Comparison of ENCODE assay signal across 10 cellular contexts in the genomic region with DNA sequence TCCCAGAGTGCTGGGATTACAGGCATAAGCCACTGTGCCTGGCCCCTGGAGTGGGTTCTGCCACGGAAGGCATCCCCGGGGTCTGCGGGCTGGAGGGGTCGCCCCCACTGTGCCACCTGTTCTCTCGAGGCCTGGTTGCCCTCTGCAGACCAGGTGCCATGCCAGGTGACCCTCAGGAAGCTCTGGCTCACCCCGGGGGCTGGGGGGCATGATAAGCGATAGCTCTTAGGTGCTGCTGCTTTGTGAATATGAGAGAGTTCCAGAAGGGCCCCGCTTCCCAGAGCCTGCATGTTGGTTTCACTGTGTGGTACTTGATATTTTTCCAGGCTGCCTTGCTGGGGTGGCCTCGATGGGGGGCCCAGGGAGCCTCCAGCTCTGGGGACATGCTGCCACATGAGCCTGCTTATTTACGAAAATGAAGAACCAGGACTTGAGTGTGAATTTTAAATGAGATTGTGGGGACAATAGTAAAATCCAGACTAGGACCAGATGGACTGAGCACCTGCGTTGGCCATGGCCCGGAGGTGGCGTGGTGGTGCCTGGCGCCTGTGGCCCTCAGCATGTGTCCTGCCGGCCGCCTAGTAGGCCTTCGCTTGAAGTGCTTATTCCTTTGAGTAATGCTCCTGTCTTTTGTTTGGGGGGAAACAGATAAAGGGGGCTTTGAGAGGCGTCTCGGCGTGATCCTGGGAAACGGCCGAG. TPM values are rescaled to one million over a fixed set of nuclear protein-coding genes. Genes with fewer than 3 reads are reported as not detected.
A peak's percentile ranks its signal among the peaks of the same experiment; 100 is the strongest.
DNase-seq lines count a peak whose midpoint lies in the region; ATAC-seq and TF ChIP-seq lines count a peak whose summit lies in the region.
"Had no signal": no experiment of that assay in that cellular context is flagged by ENCODE, and none has a peak within 500 bp of the region (broad histone marks: within the 10 kb centered on the region; RNA-seq: fewer than 3 reads in every experiment).

No MANE protein-coding gene starts in this region.

- H3K9me3 ChIP-seq in right cardiac atrium (ENCODE audit: control insufficient read depth, low read length) (no peaks in the 10 kb centered on the region), spleen (no peaks in the 10 kb centered on the region)
- H3K9me3 ChIP-seq: mucosa of descending colon had no signal

- peaks cover 93% of the 10 kb centered on the region for H4K20me1 ChIP-seq in GM23338 (replicated peaks; ENCODE audit: insufficient read depth)

- no peak overlapping the region for H3K4me2 ChIP-seq in GM23338

- H3K36me3 ChIP-seq in GM23338 (ENCODE audit: insufficient read depth) (no peaks in the 10 kb centered on the region), spleen (peaks cover 0 to 7% (median 0%) of the 10 kb centered on the region in 6 donors)

- H3K9me2 ChIP-seq in GM23338 (ENCODE audit: insufficient read depth): no peaks in the 10 kb centered on the region

- H3K4me1 Mint-ChIP-seq in GM23338: peaks cover 73% of the 10 kb centered on the region

- TF ChIP-seq CTCF in GM23338 (conservative IDR thresholded peaks at IDR 0.05; ENCODE audit: low read depth in 2 of 2) (no peak), spleen (IDR thresholded peaks at IDR 0.05 in 8 of 11, conservative IDR thresholded peaks at IDR 0.05 in 3 of 11) (no peak)

- WGBS in right cardiac atrium: 81% methylated on average over 22 of the region's 22 CpGs
- WGBS in spleen, 5 donors: 75 to 90% (median 81%) methylated on average over 22 of the region's 22 CpGs

- DNase-seq in GM23338 (ENCODE audit: low spot score) (no peak), right cardiac atrium (peak in 1 of 3 donors; percentile 62), spleen (peak; percentile 85), NCI-H2081 treated with DMSO at 0.1 percent for 48 hours (lab: John Stamatoyannopoulos, UW) (no peak)
- no peak for DNase-seq in activated naive CD4-positive, alpha-beta T cell treated with anti-CD3 and anti-CD28 coated beads, Interleukin-2, amount 50 U/mL, for 72 hours (ENCODE audit: low spot score in 2 of 2)
- DNase-seq: NCI-H1105 had no signal

- no peak overlapping the region for H3K27ac ChIP-seq in GM23338 (ENCODE audit: low read depth)
- H3K27ac ChIP-seq in right cardiac atrium (ENCODE audit: low read length): peak overlapping the region; percentile 53
- peak overlapping the region in 7 of 8 donors; percentile 79 to 99 (median 86) for H3K27ac ChIP-seq in spleen

- ATAC-seq in GM23338 (no peak), right cardiac atrium (no peak), HG03354 (IDR thresholded peaks at IDR 0.05; ENCODE audit: poor library complexity, severe bottlenecking, unreplicated experiment) (no peak), SK-N-SH treated with all-trans-retinoic acid at 6 μM for 48 hours (no peak), GM21367 (IDR thresholded peaks at IDR 0.05; ENCODE audit: unreplicated experiment) (no peak)
- ATAC-seq in activated naive CD4-positive, alpha-beta T cell treated with anti-CD3 and anti-CD28 coated beads, Interleukin-2, amount 50 U/mL, for 72 hours: no peak

- no peak overlapping the region for H3K4me3 ChIP-seq in GM23338
- H3K4me3 ChIP-seq in right cardiac atrium (ENCODE audit: low read length): no peak overlapping the region
- H3K4me3 ChIP-seq in spleen: peak overlapping the region in 1 of 8 donors; percentile 90
- H3K4me3 ChIP-seq: mucosa of descending colon had no signal

- H3K36me3 Mint-ChIP-seq in GM23338 (ENCODE audit: low read depth): peaks cover 3% of the 10 kb centered on the region; the same call in 1 of the 3 replicates
- peaks cover 17 to 31% of the 10 kb centered on the region in 2 donors for H3K36me3 Mint-ChIP-seq in activated naive CD4-positive, alpha-beta T cell treated with anti-CD3 and anti-CD28 coated beads, Interleukin-2, amount 50 U/mL, for 72 hours

- H3K4me1 ChIP-seq in GM23338 (ENCODE audit: insufficient read depth) (peaks cover 34% of the 10 kb centered on the region; the same call in 1 of the 2 replicates), right cardiac atrium (ENCODE audit: control insufficient read depth, insufficient read depth, low read length) (peaks cover 51% of the 10 kb centered on the region), spleen (peaks cover 81 to 100% (median 100%) of the 10 kb centered on the region in 6 donors)

- H3K27me3 Mint-ChIP-seq in GM23338 (ENCODE audit: insufficient read depth, low read depth, poor library complexity): peaks cover 13% of the 10 kb centered on the region

- no peak for TF ChIP-seq POLR2A in spleen (IDR thresholded peaks at IDR 0.05)

- H2AFZ ChIP-seq in GM23338: no peak overlapping the region

- H3K9me3 Mint-ChIP-seq in GM23338: no peaks in the 10 kb centered on the region; the same call in 1 of the 3 replicates
- H3K9me3 Mint-ChIP-seq in activated naive CD4-positive, alpha-beta T cell treated with anti-CD3 and anti-CD28 coated beads, Interleukin-2, amount 50 U/mL, for 72 hours: no peaks in the 10 kb centered on the region

- H3F3A ChIP-seq in GM23338 (replicated peaks; ENCODE audit: low read depth): peaks cover 13% of the 10 kb centered on the region; the same call in 1 of the 2 replicates

- no peak overlapping the region for H3K4me3 Mint-ChIP-seq in GM23338

- intact Hi-C loops in right cardiac atrium (cut with DNase I): no loop called here
- intact Hi-C loops in spleen (cut with DNase I; ENCODE audit: low total_unique reads): loop anchor here (10.0 kb wide), 1 partner anchor 59 kb away; no protein-coding TSS in a partner anchor

- H3K27ac Mint-ChIP-seq in GM23338: peak overlapping the region; percentile 46; the same call in 1 of the 2 replicates
- H3K27ac Mint-ChIP-seq in activated naive CD4-positive, alpha-beta T cell treated with anti-CD3 and anti-CD28 coated beads, Interleukin-2, amount 50 U/mL, for 72 hours: peak overlapping the region; percentile 79 to 92

- H3K27me3 ChIP-seq in GM23338 (ENCODE audit: insufficient read depth) (no peaks in the 10 kb centered on the region), right cardiac atrium (ENCODE audit: control insufficient read depth, insufficient read depth) (no peaks in the 10 kb centered on the region), spleen (replicated peaks in 1 of 7) (no peaks in the 10 kb centered on the region)

- H3K79me2 ChIP-seq in GM23338 (replicated peaks; ENCODE audit: insufficient read depth): peaks cover 100% of the 10 kb centered on the region

TF ChIP-seq in GM23338, 12 proteins besides CTCF, POLR2A, EP300 and RAD21:
- TF ChIP-seq, protein P1, sequence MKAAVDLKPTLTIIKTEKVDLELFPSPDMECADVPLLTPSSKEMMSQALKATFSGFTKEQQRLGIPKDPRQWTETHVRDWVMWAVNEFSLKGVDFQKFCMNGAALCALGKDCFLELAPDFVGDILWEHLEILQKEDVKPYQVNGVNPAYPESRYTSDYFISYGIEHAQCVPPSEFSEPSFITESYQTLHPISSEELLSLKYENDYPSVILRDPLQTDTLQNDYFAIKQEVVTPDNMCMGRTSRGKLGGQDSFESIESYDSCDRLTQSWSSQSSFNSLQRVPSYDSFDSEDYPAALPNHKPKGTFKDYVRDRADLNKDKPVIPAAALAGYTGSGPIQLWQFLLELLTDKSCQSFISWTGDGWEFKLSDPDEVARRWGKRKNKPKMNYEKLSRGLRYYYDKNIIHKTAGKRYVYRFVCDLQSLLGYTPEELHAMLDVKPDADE (IDR thresholded peaks at IDR 0.05): no peak

TF ChIP-seq in SK-N-SH treated with all-trans-retinoic acid at 6 μM for 48 hours, 23 proteins besides CTCF, POLR2A, EP300 and RAD21 (continues in another document):
- TF ChIP-seq ARNTL (CRISPR knock-in tag; IDR thresholded peaks at IDR 0.05; ENCODE audit: borderline replicate concordance, low read depth): no peak
- no peak for TF ChIP-seq ZFP30 (CRISPR knock-in tag; IDR thresholded peaks at IDR 0.05)
- TF ChIP-seq, protein P2, sequence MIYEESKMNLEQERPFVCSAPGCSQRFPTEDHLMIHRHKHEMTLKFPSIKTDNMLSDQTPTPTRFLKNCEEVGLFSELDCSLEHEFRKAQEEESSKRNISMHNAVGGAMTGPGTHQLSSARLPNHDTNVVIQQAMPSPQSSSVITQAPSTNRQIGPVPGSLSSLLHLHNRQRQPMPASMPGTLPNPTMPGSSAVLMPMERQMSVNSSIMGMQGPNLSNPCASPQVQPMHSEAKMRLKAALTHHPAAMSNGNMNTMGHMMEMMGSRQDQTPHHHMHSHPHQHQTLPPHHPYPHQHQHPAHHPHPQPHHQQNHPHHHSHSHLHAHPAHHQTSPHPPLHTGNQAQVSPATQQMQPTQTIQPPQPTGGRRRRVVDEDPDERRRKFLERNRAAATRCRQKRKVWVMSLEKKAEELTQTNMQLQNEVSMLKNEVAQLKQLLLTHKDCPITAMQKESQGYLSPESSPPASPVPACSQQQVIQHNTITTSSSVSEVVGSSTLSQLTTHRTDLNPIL (CRISPR knock-in tag; IDR thresholded peaks at IDR 0.05; ENCODE audit: low read depth): no peak
- no peak for TF ChIP-seq ZNF70 (CRISPR knock-in tag; IDR thresholded peaks at IDR 0.05)
- no peak for TF ChIP-seq TCF4 (CRISPR knock-in tag; IDR thresholded peaks at IDR 0.05; ENCODE audit: borderline replicate concordance)
- TF ChIP-seq, protein P3, sequence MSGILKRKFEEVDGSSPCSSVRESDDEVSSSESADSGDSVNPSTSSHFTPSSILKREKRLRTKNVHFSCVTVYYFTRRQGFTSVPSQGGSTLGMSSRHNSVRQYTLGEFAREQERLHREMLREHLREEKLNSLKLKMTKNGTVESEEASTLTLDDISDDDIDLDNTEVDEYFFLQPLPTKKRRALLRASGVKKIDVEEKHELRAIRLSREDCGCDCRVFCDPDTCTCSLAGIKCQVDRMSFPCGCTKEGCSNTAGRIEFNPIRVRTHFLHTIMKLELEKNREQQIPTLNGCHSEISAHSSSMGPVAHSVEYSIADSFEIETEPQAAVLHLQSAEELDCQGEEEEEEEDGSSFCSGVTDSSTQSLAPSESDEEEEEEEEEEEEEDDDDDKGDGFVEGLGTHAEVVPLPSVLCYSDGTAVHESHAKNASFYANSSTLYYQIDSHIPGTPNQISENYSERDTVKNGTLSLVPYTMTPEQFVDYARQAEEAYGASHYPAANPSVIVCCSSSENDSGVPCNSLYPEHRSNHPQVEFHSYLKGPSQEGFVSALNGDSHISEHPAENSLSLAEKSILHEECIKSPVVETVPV (CRISPR knock-in tag; IDR thresholded peaks at IDR 0.05): no peak

RNA-seq across cellular contexts. Expression of a gene that starts 7.3 kb away (rescaled TPM):
- total RNA-seq in GM23338 (2014; rRNA removed; shearing (Covaris generic)): 62.8 and 66.8 TPM in 2 replicates
- polyA plus RNA-seq in GM23338 (2016; fragmentation: Nextera tagmentation; extraction: Ambion mirVana) (9.3 and 10.4 TPM in 2 replicates), right cardiac atrium (35.6 TPM), spleen (10 to 100 TPM in 1 of 3 donors, 1 to 10 TPM in 2; 4.4 to 16.8 (median 6.5) TPM)
- 10 to 100 TPM; 26.6 to 43.8 TPM for total RNA-seq in activated naive CD4-positive, alpha-beta T cell treated with anti-CD3 and anti-CD28 coated beads, Interleukin-2, amount 50 U/mL, for 72 hours
- total RNA-seq in right cardiac atrium (10 to 100 TPM; 56.7 to 83.1 (median 68.9) TPM), spleen (10 to 100 TPM; 47.4 to 100.0 (median 64.0) TPM)

RNA-seq across cellular contexts. Expression of a gene that starts 40.9 kb away (rescaled TPM):
- total RNA-seq in GM23338 (2014; rRNA removed; shearing (Covaris generic)): 54.3 and 79.1 TPM in 2 replicates
- polyA plus RNA-seq in GM23338 (2016; fragmentation: Nextera tagmentation; extraction: Ambion mirVana) (167 and 173 TPM in 2 replicates), right cardiac atrium (56.3 TPM), spleen (100 to 1,000 TPM in 1 of 3 donors, 10 to 100 TPM in 2; 66.8 to 113 (median 94.1) TPM)
- total RNA-seq in activated naive CD4-positive, alpha-beta T cell treated with anti-CD3 and anti-CD28 coated beads, Interleukin-2, amount 50 U/mL, for 72 hours: 10 to 100 TPM; 59.1 to 66.9 TPM
- total RNA-seq in right cardiac atrium (10 to 100 TPM; 35.5 to 49.3 (median 37.2) TPM), spleen (10 to 100 TPM; 20.6 to 64.0 (median 46.6) TPM)
